Comparison of ENCODE assay signal across 18 cellular contexts in the genomic region with DNA sequence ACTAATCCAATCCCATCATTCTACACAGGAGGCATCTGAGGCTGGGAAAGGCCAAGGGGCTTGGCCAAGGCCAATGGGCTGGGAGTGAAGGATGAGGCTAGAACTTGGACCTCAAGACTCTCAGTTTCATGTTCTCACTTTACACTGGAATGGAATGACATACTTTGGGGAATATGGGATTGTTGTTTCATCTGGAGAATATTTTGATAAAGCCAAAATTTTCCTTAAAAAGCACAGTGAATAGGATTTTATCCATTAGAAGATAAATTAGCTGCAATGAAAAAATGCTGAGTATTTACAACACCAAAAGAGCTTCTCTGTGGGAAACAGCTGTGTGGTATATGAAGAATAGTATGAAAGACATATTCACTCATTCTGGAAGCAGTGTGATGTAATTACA. TPM values are rescaled to one million over a fixed set of nuclear protein-coding genes. Genes with fewer than 3 reads are reported as not detected.
DNase-seq lines count a peak whose midpoint lies in the region; ATAC-seq and TF ChIP-seq lines count a peak whose summit lies in the region.
"Had no signal": no experiment of that assay in that cellular context is flagged by ENCODE, and none has a peak within 500 bp of the region (broad histone marks: within the 10 kb centered on the region; RNA-seq: fewer than 3 reads in every experiment).

No MANE protein-coding gene starts in this region.

- H3K27me3 ChIP-seq in IMR-90 (ENCODE audit: control insufficient read depth, insufficient read depth, low read length), result peaks cover 7% of the 10 kb centered on the region
- no peaks in the 10 kb centered on the region for H3K27me3 ChIP-seq in heart left ventricle
- H3K27me3 ChIP-seq in MG63, result no peaks in the 10 kb centered on the region
- H3K27me3 ChIP-seq: BE2C had no signal

- no peak for TF ChIP-seq RAD21 in IMR-90 (IDR thresholded peaks at IDR 0.05; ENCODE audit: low read length)

- no peak overlapping the region for H3K18ac ChIP-seq in IMR-90 (ENCODE audit: low read depth, low read length)

- CTCF ChIA-PET in AG04449 (lab: Yijun Ruan, JAX), result interaction anchor here (0.6 to 2.4 kb wide), 5 partner anchors 10 to 501 kb away, joined by 3 to 9 read pairs (median 4); no protein-coding TSS in a partner anchor
- CTCF ChIA-PET in IMR-90 (lab: Yijun Ruan, JAX), result interaction anchor here (0.6 kb wide), 1 partner anchor 481 kb away, joined by 3 read pairs; no protein-coding TSS in a partner anchor

- H3K4me3 ChIP-seq in AG04449 (ENCODE audit: low read depth, low read length) (no peak overlapping the region), IMR-90 (ENCODE audit: insufficient read depth, low read depth, low read length) (no peak overlapping the region), heart left ventricle (no peak overlapping the region), MG63 (no peak overlapping the region)
- H3K4me3 ChIP-seq: GM12878 had no signal

- H2AK5ac ChIP-seq in IMR-90 (ENCODE audit: low read depth, low read length), result no peak overlapping the region

- H4K8ac ChIP-seq in IMR-90 (ENCODE audit: low read depth in 2 of 2, low read length in 2 of 2), result no peak overlapping the region

- no peaks in the 10 kb centered on the region for H3K79me1 ChIP-seq in IMR-90 (ENCODE audit: low read depth in 1 of 2, low read length in 2 of 2)

- no peak for TF ChIP-seq POLR2A in IMR-90 (IDR thresholded peaks at IDR 0.05; ENCODE audit: low read depth, low read length)
- no peak for TF ChIP-seq POLR2A in heart left ventricle (IDR thresholded peaks at IDR 0.05)

- H3K4ac ChIP-seq in IMR-90 (ENCODE audit: low read depth, low read length), result no peak overlapping the region

- H3K56ac ChIP-seq in IMR-90 (ENCODE audit: extremely low read depth, insufficient read depth, low read length), result no peak overlapping the region

- H2AFZ ChIP-seq in IMR-90 (replicated peaks; ENCODE audit: low read length, poor library complexity), result no peak overlapping the region

- ATAC-seq in IMR-90 (ENCODE audit: low read depth) (no peak; the same call in 1 of the 2 replicates), heart left ventricle (peak; percentile 69 to 94 (median 85))
- ATAC-seq: GM12878 had no signal

- peak; percentile 19 for DNase-seq in AG04449 (ENCODE audit: low read depth, low spot score)
- peak; percentile 20 for DNase-seq in IMR-90
- peak in 3 of 5 donors; percentile 60 to 61 (median 61) for DNase-seq in heart left ventricle
- DNase-seq in myocyte (ENCODE audit: low read depth), result peak; percentile 23
- DNase-seq in SW 1271 (lab: John Stamatoyannopoulos, UW), result no peak
- DNase-seq in NCI-H2081 (lab: John Stamatoyannopoulos, UW), result no peak
- no peak for DNase-seq in NCI-H446 (lab: John Stamatoyannopoulos, UW)
- DNase-seq in MG63, result no peak
- DNase-seq: BE2C, DMS53, H9, HFFc6, Kasumi-1, NCI-H1694 treated with DMSO at 0.1 percent for 48 hours, NCI-H446 treated with DMSO at 0.1 percent for 48 hours, NCI-H526 treated with DMSO at 0.1 percent for 48 hours, OCI-M1 had no signal

- H3K36me3 ChIP-seq in IMR-90 (ENCODE audit: control insufficient read depth, insufficient read depth, low read length) (no peaks in the 10 kb centered on the region), heart left ventricle (no peaks in the 10 kb centered on the region), MG63 (no peaks in the 10 kb centered on the region)
- H3K36me3 ChIP-seq: BE2C had no signal

- H3K23ac ChIP-seq in IMR-90 (ENCODE audit: low read depth, low read length), result no peak overlapping the region

- dilution Hi-C loops in IMR-90 (cut with HindIII; ENCODE audit: low sequenced_read_pairs, unreplicated experiment), result no loop called here

- no peak overlapping the region for H2BK20ac ChIP-seq in IMR-90 (ENCODE audit: low read depth, low read length)

- H4K5ac ChIP-seq in IMR-90 (ENCODE audit: low read depth, low read length), result no peak overlapping the region

- POLR2A ChIA-PET in AG04449 (lab: Yijun Ruan, JAX), result no interaction called here
- POLR2A ChIA-PET in IMR-90 (lab: Charles Lee; ENCODE audit: unreplicated experiment), result no interaction called here

- no peak overlapping the region for H3K14ac ChIP-seq in IMR-90 (replicated peaks; ENCODE audit: low read depth, low read length)

- H3K27ac ChIP-seq in IMR-90 (ENCODE audit: insufficient read depth, low read length), result no peak overlapping the region
- H3K27ac ChIP-seq in heart left ventricle, result peak overlapping the region in 6 of 12 donors; percentile 1 to 68 (median 50)

- H2BK5ac ChIP-seq in IMR-90 (ENCODE audit: low read depth, low read length, poor library complexity, severe bottlenecking), result no peak overlapping the region

- no peak overlapping the region for H3K9ac ChIP-seq in IMR-90 (ENCODE audit: low read depth, low read length)

- BruUV-seq in IMR-90 (replicated peaks; lab: Mats Ljungman, UMichigan), result no TSS peak

- no peak overlapping the region for H2BK120ac ChIP-seq in IMR-90 (ENCODE audit: low read depth, low read length)

- no peak overlapping the region for H4K91ac ChIP-seq in IMR-90 (ENCODE audit: insufficient read depth, low read depth, low read length)

- H4K20me1 ChIP-seq in IMR-90 (ENCODE audit: insufficient read depth, low read length), result no peaks in the 10 kb centered on the region

- H3K9me1 ChIP-seq in IMR-90 (ENCODE audit: insufficient read depth, low read length), result no peaks in the 10 kb centered on the region

- intact Hi-C loops in IMR-90 (cut with micrococcal nuclease) (no loop called here), heart left ventricle (cut with DNase I) (no loop called here)

- no peak overlapping the region for H2BK15ac ChIP-seq in IMR-90 (ENCODE audit: low read depth, low read length)

- no peak overlapping the region for H3K4me2 ChIP-seq in IMR-90 (ENCODE audit: low read depth, low read length)

- no peak overlapping the region for H2AK9ac ChIP-seq in IMR-90 (replicated peaks; ENCODE audit: low read depth, low read length, poor library complexity)

- no peak for TF ChIP-seq CTCF in AG04449 (IDR thresholded peaks at IDR 0.05; ENCODE audit: insufficient read depth, low read length, missing control alignments)
- TF ChIP-seq CTCF in IMR-90 (conservative IDR thresholded peaks at IDR 0.05; ENCODE audit: low read depth, low read length), result no peak
- TF ChIP-seq CTCF in heart left ventricle (IDR thresholded peaks at IDR 0.05), result no peak

- H3K4me1 ChIP-seq in IMR-90 (ENCODE audit: control insufficient read depth, insufficient read depth, low read length) (peaks cover 1% of the 10 kb centered on the region), heart left ventricle (peaks cover 0 to 19% (median 3%) of the 10 kb centered on the region in 12 donors)
- H3K4me1 ChIP-seq: BE2C had no signal

- in situ Hi-C loops in IMR-90 (cut with MboI; ENCODE audit: low sequenced_read_pairs), result no loop called here

- H3K9me3 ChIP-seq in IMR-90 (ENCODE audit: control insufficient read depth, insufficient read depth, low read length) (no peaks in the 10 kb centered on the region; the same call in 1 of the 2 replicates), heart left ventricle (no peaks in the 10 kb centered on the region), MG63 (no peaks in the 10 kb centered on the region)
- H3K9me3 ChIP-seq: BE2C had no signal

TF ChIP-seq in IMR-90, 13 proteins besides CTCF, POLR2A, EP300 and RAD21:
- no peak for TF ChIP-seq RFX5 (IDR thresholded peaks at IDR 0.05; ENCODE audit: low read depth, low read length)
- no peak for TF ChIP-seq RCOR1 (IDR thresholded peaks at IDR 0.05; ENCODE audit: insufficient replicate concordance, low read length)
- TF ChIP-seq, protein P1, sequence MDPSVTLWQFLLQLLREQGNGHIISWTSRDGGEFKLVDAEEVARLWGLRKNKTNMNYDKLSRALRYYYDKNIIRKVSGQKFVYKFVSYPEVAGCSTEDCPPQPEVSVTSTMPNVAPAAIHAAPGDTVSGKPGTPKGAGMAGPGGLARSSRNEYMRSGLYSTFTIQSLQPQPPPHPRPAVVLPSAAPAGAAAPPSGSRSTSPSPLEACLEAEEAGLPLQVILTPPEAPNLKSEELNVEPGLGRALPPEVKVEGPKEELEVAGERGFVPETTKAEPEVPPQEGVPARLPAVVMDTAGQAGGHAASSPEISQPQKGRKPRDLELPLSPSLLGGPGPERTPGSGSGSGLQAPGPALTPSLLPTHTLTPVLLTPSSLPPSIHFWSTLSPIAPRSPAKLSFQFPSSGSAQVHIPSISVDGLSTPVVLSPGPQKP (IDR thresholded peaks at IDR 0.05; ENCODE audit: borderline replicate concordance, low read depth, low read length), result no peak
- no peak for TF ChIP-seq MAFK (IDR thresholded peaks at IDR 0.05; ENCODE audit: low read depth, low read length)
- no peak for TF ChIP-seq SMC3 (IDR thresholded peaks at IDR 0.05; ENCODE audit: low read depth, low read length)
- TF ChIP-seq CEBPB (IDR thresholded peaks at IDR 0.05; ENCODE audit: low read depth, low read length), result no peak
- no peak for TF ChIP-seq MAZ (IDR thresholded peaks at IDR 0.05; ENCODE audit: borderline replicate concordance, low read depth, low read length)
- TF ChIP-seq MXI1 (IDR thresholded peaks at IDR 0.05; ENCODE audit: borderline replicate concordance, low read depth, low read length), result no peak
- no peak for TF ChIP-seq BHLHE40 (IDR thresholded peaks at IDR 0.05; ENCODE audit: low read depth, low read length)
TF ChIP-seq in IMR-90: peak in this region for 0.

RNA-seq across cellular contexts. Expression of a gene that starts 29.3 kb away (rescaled TPM):
- 13.6 and 24.4 TPM in 2 replicates for total RNA-seq in IMR-90 (2012; rRNA removed)
- 20.5 and 23.1 TPM in 2 replicates for polyA plus RNA-seq in IMR-90 (2012; rRNA removed)
- 6.7 and 13.7 TPM in 2 replicates for polyA plus RNA-seq in IMR-90 (2012; cell fraction: cytosol; rRNA removed)
- 2.5 and 9.9 TPM in 2 replicates for polyA plus RNA-seq in IMR-90 (2012; cell fraction: nucleus; rRNA removed; ENCODE audit: low replicate concordance)
- 10 to 100 TPM; 27.4 to 50.8 (median 37.2) TPM for total RNA-seq in heart left ventricle
- 10 to 100 TPM; 40.3 to 42.3 TPM for polyA plus RNA-seq in heart left ventricle
- 31.7 and 49.7 TPM in 2 replicates for total RNA-seq in myocyte
- 40.4 TPM for polyA plus RNA-seq in myocyte (2012)
- total RNA-seq in MG63 (2014; rRNA removed; shearing (Covaris generic); ENCODE audit: low replicate concordance), result 23.1 and 35.9 TPM in 2 replicates

Comparison
In these comparisons a context has a peak if more than half of its experiments do, and no peak if none do; other contexts are left out.
1. DNase-seq: peak in AG04449 (single experiment), IMR-90 (single experiment), heart left ventricle (3 of 5) and myocyte (single experiment); none in SW 1271 (0 of 2), NCI-H2081 (0 of 2), NCI-H446 (0 of 2) and MG63 (single experiment).